In genomic region chr2:38375711-38376345, GRCh38 we compare ENCODE assay signal across 8 cellular contexts. TPM values are rescaled to one million over a fixed set of nuclear protein-coding genes. Genes with fewer than 3 reads are reported as not detected.
A peak's percentile ranks its signal among the peaks of the same experiment; 100 is the strongest.
DNase-seq lines count a peak whose midpoint lies in the region; ATAC-seq and TF ChIP-seq lines count a peak whose summit lies in the region.

No MANE protein-coding gene starts in this region.

- H3K27ac ChIP-seq in C4-2B, result peak overlapping the region; percentile 90

- peaks cover 18% of the 10 kb centered on the region for H3K4me1 ChIP-seq in skeletal muscle satellite cell (ENCODE audit: control insufficient read depth, insufficient read depth, low read length)

- H3K27me3 Mint-ChIP-seq in activated T-helper 2 cell treated with anti-CD3 and anti-CD28 coated beads, Interferon-gamma antibody, Interleukin-2, Interleukin-4, amounts not matched to agents 10 μg/mL and 5 μg/mL and 100 μg/mL, durations not matched to agents 14 hours and 24 hours and 36 hours (ENCODE audit: low read depth), result no peaks in the 10 kb centered on the region

- peaks cover 5% of the 10 kb centered on the region for H3K27me3 ChIP-seq in skeletal muscle satellite cell (ENCODE audit: control insufficient read depth, insufficient read depth, low read length)

- peak overlapping the region; percentile 87 for H3K4me3 Mint-ChIP-seq in activated T-helper 2 cell treated with anti-CD3 and anti-CD28 coated beads, Interferon-gamma antibody, Interleukin-2, Interleukin-4, amounts not matched to agents 10 μg/mL and 5 μg/mL and 100 μg/mL, durations not matched to agents 14 hours and 24 hours and 36 hours (ENCODE audit: low read depth)

- H3K4me3 ChIP-seq in skeletal muscle satellite cell (ENCODE audit: low read length), result peak overlapping the region; percentile 92

- DNase-seq in HEK293T (ENCODE audit: extremely low spot score) (peak; percentile 68), left ventricle myocardium superior (peak; percentile 54), inferior parietal cortex (ENCODE audit: extremely low spot score) (no peak), mesenteric fat pad (ENCODE audit: low spot score) (no peak), SKM-1 treated with dmso at 0.1 percent for 144 hours (lab: John Stamatoyannopoulos, UW; ENCODE audit: unreplicated experiment) (no peak)
- DNase-seq in activated T-helper 2 cell treated with anti-CD3 and anti-CD28 coated beads, Interferon-gamma antibody, Interleukin-2, Interleukin-4, amounts not matched to agents 10 μg/mL and 5 μg/mL and 100 μg/mL, durations not matched to agents 14 hours and 24 hours and 36 hours (ENCODE audit: low spot score), result no peak

- peak overlapping the region; percentile 78 for H3K4me2 ChIP-seq in skeletal muscle satellite cell (ENCODE audit: low read length)

- H3K36me3 ChIP-seq in skeletal muscle satellite cell (ENCODE audit: insufficient read depth, low read length), result no peaks in the 10 kb centered on the region

- no peak for TF ChIP-seq CTCF in C4-2B (conservative IDR thresholded peaks at IDR 0.05)

- no peaks in the 10 kb centered on the region for H3K9me3 ChIP-seq in skeletal muscle satellite cell (replicated peaks; ENCODE audit: low read length)

- no peaks in the 10 kb centered on the region for H3K9me3 Mint-ChIP-seq in activated T-helper 2 cell treated with anti-CD3 and anti-CD28 coated beads, Interferon-gamma antibody, Interleukin-2, Interleukin-4, amounts not matched to agents 10 μg/mL and 5 μg/mL and 100 μg/mL, durations not matched to agents 14 hours and 24 hours and 36 hours

- POLR2A ChIA-PET in HEK293T (lab: Yijun Ruan, JAX), result interaction anchor here (0.6 to 2.8 kb wide), 11 partner anchors 8 to 400 kb away, joined by 3 to 17 read pairs (median 3); no protein-coding TSS in a partner anchor

- H3K27ac Mint-ChIP-seq in activated T-helper 2 cell treated with anti-CD3 and anti-CD28 coated beads, Interferon-gamma antibody, Interleukin-2, Interleukin-4, amounts not matched to agents 10 μg/mL and 5 μg/mL and 100 μg/mL, durations not matched to agents 14 hours and 24 hours and 36 hours, result peak overlapping the region; percentile 61

- CTCF ChIA-PET in HEK293T (lab: Yijun Ruan, JAX), result interaction anchor here (0.7 to 4.7 kb wide), 12 partner anchors 9 to 401 kb away, joined by 3 to 21 read pairs (median 6); no protein-coding TSS in a partner anchor

- H3K9ac ChIP-seq in skeletal muscle satellite cell (ENCODE audit: low read depth, low read length), result peak overlapping the region; percentile 97

- ATAC-seq in left ventricle myocardium superior, result no peak

- H3K36me3 Mint-ChIP-seq in activated T-helper 2 cell treated with anti-CD3 and anti-CD28 coated beads, Interferon-gamma antibody, Interleukin-2, Interleukin-4, amounts not matched to agents 10 μg/mL and 5 μg/mL and 100 μg/mL, durations not matched to agents 14 hours and 24 hours and 36 hours (ENCODE audit: low read depth), result peaks cover 21% of the 10 kb centered on the region

- intact Hi-C loops in activated T-helper 2 cell treated with anti-CD3 and anti-CD28 coated beads, Interferon-gamma antibody, Interleukin-2, Interleukin-4, amounts not matched to agents 10 μg/mL and 5 μg/mL and 100 μg/mL, durations not matched to agents 14 hours and 24 hours and 36 hours (cut with micrococcal nuclease), result loop anchor here (1.0 to 5.0 kb wide), 6 partner anchors 19 to 999 kb away; partner anchors contain the start of genes CYP1B1 and SRSF7
- intact Hi-C loops in left ventricle myocardium superior (cut with micrococcal nuclease), result loop anchor here (10.0 kb wide), 1 partner anchor 69 kb away; no protein-coding TSS in a partner anchor

- H3K4me1 Mint-ChIP-seq in activated T-helper 2 cell treated with anti-CD3 and anti-CD28 coated beads, Interferon-gamma antibody, Interleukin-2, Interleukin-4, amounts not matched to agents 10 μg/mL and 5 μg/mL and 100 μg/mL, durations not matched to agents 14 hours and 24 hours and 36 hours (ENCODE audit: low read depth), result peaks cover 49% of the 10 kb centered on the region

TF ChIP-seq in HEK293T, 16 proteins besides CTCF, POLR2A, EP300 and RAD21:
- TF ChIP-seq PKNOX1 (IDR thresholded peaks at IDR 0.05), result peak; percentile 37; the same call in 1 of the 2 replicates
- TF ChIP-seq TARDBP (IDR thresholded peaks at IDR 0.05), result no peak
- TF ChIP-seq L3MBTL2 (conservative IDR thresholded peaks at IDR 0.05), result peak; percentile 51
TF ChIP-seq in HEK293T: peak in this region for 2.

RNA-seq across cellular contexts. Expression of gene ATL2, which starts 1.2 kb away (rescaled TPM):
- total RNA-seq in activated T-helper 2 cell treated with anti-CD3 and anti-CD28 coated beads, Interferon-gamma antibody, Interleukin-2, Interleukin-4, amounts not matched to agents 10 μg/mL and 5 μg/mL and 100 μg/mL, durations not matched to agents 14 hours and 24 hours and 36 hours, result 57.1 and 57.7 TPM in 2 replicates
- 28.2 TPM for total RNA-seq in left ventricle myocardium superior
- 49.8 and 57.0 TPM in 2 replicates for total RNA-seq in skeletal muscle satellite cell (2012; rRNA removed)
- 46.3 TPM for total RNA-seq in mesenteric fat pad

Comparison
In these comparisons a context has a peak if more than half of its experiments do, and no peak if none do; other contexts are left out.
1. DNase-seq: peak in HEK293T (single experiment) and left ventricle myocardium superior (single experiment); none in activated T-helper 2 cell treated with anti-CD3 and anti-CD28 coated beads, Interferon-gamma antibody, Interleukin-2, Interleukin-4, amounts not matched to agents 10 μg/mL and 5 μg/mL and 100 μg/mL, durations not matched to agents 14 hours and 24 hours and 36 hours (single experiment), inferior parietal cortex (single experiment), mesenteric fat pad (single experiment) and SKM-1 treated with dmso at 0.1 percent for 144 hours (single experiment).